Comparison of ENCODE assay signal across 28 cellular contexts in genomic region chr3:52149021-52149420, GRCh38.
"Had no signal": no experiment of that assay in that cellular context is flagged by ENCODE, and none has a peak within 500 bp of the region (broad histone marks: within the 10 kb centered on the region; RNA-seq: fewer than 3 reads in every experiment).

No MANE protein-coding gene starts in this region.

- H3K27me3 Mint-ChIP-seq: naive thymus-derived CD8-positive, alpha-beta T cell; stimulated activated memory B cell treated with anti-CD40 and anti-IgM and Interleukin-4, amounts not matched to agents 10 μg/mL and 1 μg/mL and 100 μg/mL, for 72 hours; stimulated activated naive CD8-positive, alpha-beta T cell treated with anti-CD3 and anti-CD28 coated beads, Interleukin-15, amount 100 ng/mL, for 72 hours; type B pancreatic cell had no signal

- DNase-seq: hypothalamus; immature natural killer cell; kidney; left colon; left lung; mammary epithelial cell; mesenchymal stem cell; nucleus accumbens; retina; right cardiac atrium; sigmoid colon; small intestine; stimulated activated CD4-positive, alpha-beta T cell treated with anti-CD3 and anti-CD28 coated beads, Interleukin-1b, Interleukin-23, amount 100 ng/mL, for 48 hours; stimulated activated CD4-positive, alpha-beta T cell treated with anti-CD3 and anti-CD28 coated beads, Interleukin-2, amount 100 ng/mL, for 48 hours; stimulated activated CD4-positive, alpha-beta T cell treated with anti-CD3 and anti-CD28 coated beads, Interleukin-4, amount 100 ng/mL, for 4 hours; stimulated activated CD8-positive, alpha-beta memory T cell treated with anti-CD3 and anti-CD28 coated beads, Interleukin-4, amount 100 ng/mL, for 48 hours; stimulated activated naive CD4-positive, alpha-beta T cell treated with Interleukin-2 at 50 U/mL for 16 hours; stimulated activated naive CD8-positive, alpha-beta T cell treated with anti-CD3 and anti-CD28 coated beads, Interleukin-15, amount 100 ng/mL, for 72 hours; substantia nigra; uterus had no signal

- H3K9me3 ChIP-seq: left lung, lower lobe of right lung, pancreas, prostate gland, sigmoid colon, tibial nerve, uterus had no signal

- H3K4me3 ChIP-seq: left lung, lower lobe of right lung, pancreas, prostate gland, sigmoid colon, tibial nerve, uterus had no signal

- H3K36me3 ChIP-seq: pancreas, prostate gland, sigmoid colon, uterus had no signal

- H3K9me3 Mint-ChIP-seq: immature natural killer cell; naive thymus-derived CD8-positive, alpha-beta T cell; stimulated activated memory B cell treated with anti-CD40 and anti-IgM and Interleukin-4, amounts not matched to agents 10 μg/mL and 1 μg/mL and 100 μg/mL, for 72 hours; stimulated activated naive CD8-positive, alpha-beta T cell treated with anti-CD3 and anti-CD28 coated beads, Interleukin-15, amount 100 ng/mL, for 72 hours; type B pancreatic cell had no signal

- H3K36me3 Mint-ChIP-seq: immature natural killer cell; naive thymus-derived CD8-positive, alpha-beta T cell; stimulated activated memory B cell treated with anti-CD40 and anti-IgM and Interleukin-4, amounts not matched to agents 10 μg/mL and 1 μg/mL and 100 μg/mL, for 72 hours; type B pancreatic cell had no signal

- FAIRE-seq: islet of Langerhans, kidney, pancreas, small intestine had no signal

- H3K27ac Mint-ChIP-seq: immature natural killer cell; naive thymus-derived CD8-positive, alpha-beta T cell; stimulated activated memory B cell treated with anti-CD40 and anti-IgM and Interleukin-4, amounts not matched to agents 10 μg/mL and 1 μg/mL and 100 μg/mL, for 72 hours; stimulated activated naive CD8-positive, alpha-beta T cell treated with anti-CD3 and anti-CD28 coated beads, Interleukin-15, amount 100 ng/mL, for 72 hours; type B pancreatic cell had no signal

- H3K27ac ChIP-seq: left lung, lower lobe of right lung, pancreas, prostate gland, sigmoid colon, tibial nerve, uterus had no signal

- H3K27me3 ChIP-seq: left lung, pancreas, sigmoid colon, tibial nerve, uterus had no signal

- ATAC-seq: left colon; left lung; lower lobe of right lung; naive thymus-derived CD8-positive, alpha-beta T cell; pancreas; right cardiac atrium; stimulated activated memory B cell treated with anti-CD40 and anti-IgM and Interleukin-4, amounts not matched to agents 10 μg/mL and 1 μg/mL and 100 μg/mL, for 72 hours; stimulated activated naive CD8-positive, alpha-beta T cell treated with anti-CD3 and anti-CD28 coated beads, Interleukin-15, amount 100 ng/mL, for 72 hours had no signal

- H3K4me3 Mint-ChIP-seq: immature natural killer cell; naive thymus-derived CD8-positive, alpha-beta T cell; stimulated activated memory B cell treated with anti-CD40 and anti-IgM and Interleukin-4, amounts not matched to agents 10 μg/mL and 1 μg/mL and 100 μg/mL, for 72 hours; stimulated activated naive CD8-positive, alpha-beta T cell treated with anti-CD3 and anti-CD28 coated beads, Interleukin-15, amount 100 ng/mL, for 72 hours; type B pancreatic cell had no signal
